In genomic region chr2:120148669-120149068, GRCh38 we compare ENCODE assay signal across 7 cellular contexts.
"Had no signal": no experiment of that assay in that cellular context is flagged by ENCODE, and none has a peak within 500 bp of the region (broad histone marks: within the 10 kb centered on the region; RNA-seq: fewer than 3 reads in every experiment).

No MANE protein-coding gene starts in this region.

- H3K4me3 ChIP-seq: K562 had no signal

- H3K4me3 Mint-ChIP-seq: IgD-negative memory B cell had no signal

- ATAC-seq: HepG2, K562 had no signal

- H3K27me3 Mint-ChIP-seq: IgD-negative memory B cell had no signal

- H3K27ac ChIP-seq: HL-60 had no signal

- DNase-seq: IMR-90, KBM-7, KG1 had no signal

- H3K27ac Mint-ChIP-seq: IgD-negative memory B cell had no signal
